10 cellular contexts compared by ENCODE assay signal in genomic region chr9:38038307-38039089, GRCh38. TPM values are rescaled to one million over a fixed set of nuclear protein-coding genes. Genes with fewer than 3 reads are reported as not detected.
DNase-seq lines count a peak whose midpoint lies in the region; ATAC-seq and TF ChIP-seq lines count a peak whose summit lies in the region.
"Had no signal": no experiment of that assay in that cellular context is flagged by ENCODE, and none has a peak within 500 bp of the region (broad histone marks: within the 10 kb centered on the region; RNA-seq: fewer than 3 reads in every experiment).

No MANE protein-coding gene starts in this region.

- 0 out of 4 replicates have a peak, but pooled peaks of 1 of the 2 experiments have one; percentile 14 for TF ChIP-seq EP300 in SK-N-SH (IDR thresholded peaks at IDR 0.05; ENCODE audit: borderline replicate concordance in 1 of 2, low read depth in 1 of 2, low read length in 1 of 2)

- H3K79me2 ChIP-seq in HCT116 (ENCODE audit: insufficient read depth, low read length): peaks cover 96% of the 10 kb centered on the region
- peaks cover 99% of the 10 kb centered on the region for H3K79me2 ChIP-seq in SK-N-SH (ENCODE audit: insufficient read depth)

- TF ChIP-seq CTCF in HCT116 (IDR thresholded peaks at IDR 0.05 in 2 of 3, conservative IDR thresholded peaks at IDR 0.05 in 1 of 3; ENCODE audit: borderline replicate concordance in 1 of 3, insufficient read depth in 1 of 3, low read depth in 2 of 3, low read length in 2 of 3) (no peak), SK-N-SH (IDR thresholded peaks at IDR 0.05) (no peak), heart right ventricle (IDR thresholded peaks at IDR 0.05) (no peak)

- H4K20me1 ChIP-seq in HCT116 (ENCODE audit: insufficient read depth) (no peaks in the 10 kb centered on the region), SK-N-SH (ENCODE audit: insufficient read depth) (0 out of 2 replicates have a peak, but pooled peaks cover 6% of the 10 kb centered on the region)

- H3K9ac ChIP-seq in HCT116 (ENCODE audit: low read length) (peak overlapping the region; percentile 43; the same call in 1 of the 2 replicates), SK-N-SH (peak overlapping the region; percentile 66)

- H3K36me3 Mint-ChIP-seq in stimulated activated naive B cell treated with anti-CD40 and anti-IgM and Interleukin-4, amounts not matched to agents 10 μg/mL and 1 μg/mL and 100 μg/mL, for 72 hours: no peaks in the 10 kb centered on the region
- H3K36me3 Mint-ChIP-seq in T-helper 2 cell treated with Interferon-gamma antibody and Interleukin-4, amounts not matched to agents 5 μg/mL and 100 μg/mL, for 36 hours (ENCODE audit: low read depth): no peaks in the 10 kb centered on the region

- no peak for TF ChIP-seq POLR2A in HCT116 (IDR thresholded peaks at IDR 0.05; ENCODE audit: borderline replicate concordance, extremely low read depth, insufficient read depth, insufficient read length)

- H3K27ac ChIP-seq in HCT116 (ENCODE audit: low read depth, low read length): peak overlapping the region; percentile 50
- H3K27ac ChIP-seq in SK-N-SH (ENCODE audit: low read depth in 2 of 2, low read length in 1 of 2): peak overlapping the region; percentile 88 to 97
- peak overlapping the region; percentile 23 to 79 (median 64) for H3K27ac ChIP-seq in heart right ventricle
- H3K27ac ChIP-seq in aorta (ENCODE audit: low read depth in 1 of 2, low read length in 2 of 2): no peak overlapping the region

- H3K27ac Mint-ChIP-seq in stimulated activated naive B cell treated with anti-CD40 and anti-IgM and Interleukin-4, amounts not matched to agents 10 μg/mL and 1 μg/mL and 100 μg/mL, for 72 hours: peak overlapping the region; percentile 53
- H3K27ac Mint-ChIP-seq in T-helper 2 cell treated with Interferon-gamma antibody and Interleukin-4, amounts not matched to agents 5 μg/mL and 100 μg/mL, for 36 hours: no peak overlapping the region

- H3K27me3 ChIP-seq in HCT116 (ENCODE audit: insufficient read depth, low read length) (no peaks in the 10 kb centered on the region), SK-N-SH (ENCODE audit: insufficient read depth) (no peaks in the 10 kb centered on the region), heart right ventricle (no peaks in the 10 kb centered on the region), aorta (ENCODE audit: control insufficient read depth in 1 of 2, insufficient read depth in 2 of 2, low read length in 1 of 2) (no peaks in the 10 kb centered on the region)

- H3K9me3 ChIP-seq in HCT116 (ENCODE audit: control insufficient read depth in 1 of 2, insufficient read depth in 1 of 2, low read depth in 1 of 2, low read length in 2 of 2): no peaks in the 10 kb centered on the region
- H3K9me3 ChIP-seq in SK-N-SH: no peaks in the 10 kb centered on the region
- no peaks in the 10 kb centered on the region for H3K9me3 ChIP-seq in heart right ventricle
- H3K9me3 ChIP-seq in aorta (ENCODE audit: control insufficient read depth, low read length): no peaks in the 10 kb centered on the region
- H3K9me3 ChIP-seq: thoracic aorta had no signal

- no peak for DNase-seq in HCT116 (ENCODE audit: low read depth, low spot score)
- peak; percentile 80 for DNase-seq in SK-N-SH
- DNase-seq in heart right ventricle: peak in 1 of 2 donors; percentile 46
- DNase-seq in stimulated activated naive B cell treated with anti-CD40 and anti-IgM and Interleukin-4, amounts not matched to agents 10 μg/mL and 1 μg/mL and 100 μg/mL, for 72 hours: peak; percentile 2
- DNase-seq in ecto neural progenitor cell (ENCODE audit: low spot score): no peak
- no peak for DNase-seq in T-helper 2 cell treated with Interferon-gamma antibody and Interleukin-4, amounts not matched to agents 5 μg/mL and 100 μg/mL, for 36 hours (ENCODE audit: low spot score)
- no peak for DNase-seq in aorta
- DNase-seq: NCI-H1930 had no signal

- POLR2A ChIA-PET in HCT116 (lab: Charles Lee): no interaction called here
- POLR2A ChIA-PET in SK-N-SH (lab: Yijun Ruan, JAX): interaction anchor here (0.8 kb wide), 1 partner anchor 21 kb away, joined by 3 read pairs; no protein-coding TSS in a partner anchor

- H3K9me2 ChIP-seq in HCT116 (ENCODE audit: insufficient read depth): no peaks in the 10 kb centered on the region
- H3K9me2 ChIP-seq in SK-N-SH: no peaks in the 10 kb centered on the region

- WGBS in SK-N-SH (ENCODE audit: low lambda C conversion rate): 24% methylated on average over 13 of the region's 15 CpGs
- 32 to 36% methylated on average over 15 of the region's 15 CpGs for WGBS in heart right ventricle, 2 donors
- 28 to 38% methylated on average over 15 of the region's 15 CpGs for WGBS in aorta, 2 donors

- H3K4me1 Mint-ChIP-seq in stimulated activated naive B cell treated with anti-CD40 and anti-IgM and Interleukin-4, amounts not matched to agents 10 μg/mL and 1 μg/mL and 100 μg/mL, for 72 hours: peaks cover 12 to 18% of the 10 kb centered on the region in 2 donors
- H3K4me1 Mint-ChIP-seq in T-helper 2 cell treated with Interferon-gamma antibody and Interleukin-4, amounts not matched to agents 5 μg/mL and 100 μg/mL, for 36 hours (ENCODE audit: low read depth): no peaks in the 10 kb centered on the region

- RAD21 ChIA-PET in HCT116 (lab: Charles Lee; ENCODE audit: low non-redundant PET in 1 of 2, low total read pairs in 2 of 2, uncharacterized antibody in 2 of 2, unreplicated experiment in 2 of 2): no interaction called here

- peaks cover 39% of the 10 kb centered on the region for H3F3A ChIP-seq in SK-N-SH (replicated peaks; ENCODE audit: insufficient read depth)

- no peak for TF ChIP-seq RAD21 in HCT116 (IDR thresholded peaks at IDR 0.05; ENCODE audit: low read depth)
- no peak for TF ChIP-seq RAD21 in SK-N-SH (IDR thresholded peaks at IDR 0.05; ENCODE audit: low read length)

- peak overlapping the region; percentile 73 for H3K4me2 ChIP-seq in HCT116 (ENCODE audit: low read length)
- H3K4me2 ChIP-seq in SK-N-SH: peak overlapping the region; percentile 71

- H3K27me3 Mint-ChIP-seq in stimulated activated naive B cell treated with anti-CD40 and anti-IgM and Interleukin-4, amounts not matched to agents 10 μg/mL and 1 μg/mL and 100 μg/mL, for 72 hours: peaks cover 8 to 31% of the 10 kb centered on the region in 2 donors
- H3K27me3 Mint-ChIP-seq in T-helper 2 cell treated with Interferon-gamma antibody and Interleukin-4, amounts not matched to agents 5 μg/mL and 100 μg/mL, for 36 hours (ENCODE audit: low read depth): no peaks in the 10 kb centered on the region

- ATAC-seq in HCT116: no peak
- ATAC-seq in heart right ventricle: peak in 7 of 8 donors; percentile 25 to 66 (median 50)
- ATAC-seq in stimulated activated naive B cell treated with anti-CD40 and anti-IgM and Interleukin-4, amounts not matched to agents 10 μg/mL and 1 μg/mL and 100 μg/mL, for 72 hours (replicated peaks): peak; percentile 94 to 96
- ATAC-seq in aorta (ENCODE audit: low FRiP score): no peak
- no peak for ATAC-seq in GM21528 (IDR thresholded peaks at IDR 0.05; ENCODE audit: low FRiP score, unreplicated experiment)

- intact Hi-C loops in HCT116 (cut with micrococcal nuclease): loop anchor here (5.0 kb wide), 1 partner anchor 86 kb away; no protein-coding TSS in a partner anchor
- intact Hi-C loops in heart right ventricle (cut with DNase I): no loop called here
- intact Hi-C loops in aorta (cut with DNase I): no loop called here

- no peak overlapping the region for H2AFZ ChIP-seq in HCT116 (ENCODE audit: low read depth, low read length, poor library complexity, severe bottlenecking)
- H2AFZ ChIP-seq in SK-N-SH (ENCODE audit: low read depth): peak overlapping the region; percentile 38; the same call in 1 of the 2 replicates

- BruUV-seq in HCT116 (replicated peaks; lab: Mats Ljungman, UMichigan): no TSS peak

- no peaks in the 10 kb centered on the region for H3K9me3 Mint-ChIP-seq in stimulated activated naive B cell treated with anti-CD40 and anti-IgM and Interleukin-4, amounts not matched to agents 10 μg/mL and 1 μg/mL and 100 μg/mL, for 72 hours
- no peaks in the 10 kb centered on the region for H3K9me3 Mint-ChIP-seq in T-helper 2 cell treated with Interferon-gamma antibody and Interleukin-4, amounts not matched to agents 5 μg/mL and 100 μg/mL, for 36 hours

- peaks cover 53 to 94% of the 10 kb centered on the region in 2 experiments for H3K4me1 ChIP-seq in HCT116 (ENCODE audit: control insufficient read depth in 1 of 2, insufficient read depth in 2 of 2, low read length in 2 of 2)
- H3K4me1 ChIP-seq in SK-N-SH (ENCODE audit: control insufficient read depth in 1 of 2, insufficient read depth in 2 of 2, low read depth in 1 of 2, low read length in 1 of 2): peaks cover 60 to 71% of the 10 kb centered on the region in 2 experiments
- peaks cover 38 to 89% (median 68%) of the 10 kb centered on the region in 9 donors for H3K4me1 ChIP-seq in heart right ventricle
- peaks cover 3 to 5% of the 10 kb centered on the region in 2 donors for H3K4me1 ChIP-seq in aorta (ENCODE audit: control insufficient read depth in 1 of 2, insufficient read depth in 2 of 2, low read length in 2 of 2)

- CTCF ChIA-PET in HCT116 (lab: Charles Lee): no interaction called here
- CTCF ChIA-PET in SK-N-SH (lab: Yijun Ruan, JAX): interaction anchor here (0.7 to 1.7 kb wide), 7 partner anchors 13 to 325 kb away, joined by 3 to 7 read pairs (median 3); no protein-coding TSS in a partner anchor

- no peak overlapping the region for H3K4me3 Mint-ChIP-seq in stimulated activated naive B cell treated with anti-CD40 and anti-IgM and Interleukin-4, amounts not matched to agents 10 μg/mL and 1 μg/mL and 100 μg/mL, for 72 hours
- no peak overlapping the region for H3K4me3 Mint-ChIP-seq in T-helper 2 cell treated with Interferon-gamma antibody and Interleukin-4, amounts not matched to agents 5 μg/mL and 100 μg/mL, for 36 hours

- H3K36me3 ChIP-seq in HCT116 (ENCODE audit: control insufficient read depth in 1 of 2, insufficient read depth in 2 of 2, low read length in 2 of 2): no peaks in the 10 kb centered on the region
- H3K36me3 ChIP-seq in SK-N-SH (replicated peaks in 1 of 2; ENCODE audit: control insufficient read depth in 1 of 2, insufficient read depth in 2 of 2, low read length in 1 of 2): no peaks in the 10 kb centered on the region
- H3K36me3 ChIP-seq in heart right ventricle: no peaks in the 10 kb centered on the region
- H3K36me3 ChIP-seq in aorta (ENCODE audit: control insufficient read depth in 1 of 2, insufficient read depth in 2 of 2, low read length in 1 of 2): no peaks in the 10 kb centered on the region
- H3K36me3 ChIP-seq: thoracic aorta had no signal

- no peak overlapping the region for H3K4me3 ChIP-seq in HCT116 (replicated peaks in 1 of 2; ENCODE audit: low read depth in 1 of 2, low read length in 2 of 2)
- H3K4me3 ChIP-seq in SK-N-SH (ENCODE audit: low read depth in 2 of 2, low read length in 1 of 2): no peak overlapping the region; a peak in 1 of 4 replicates
- H3K4me3 ChIP-seq in heart right ventricle: peak overlapping the region in 1 of 10 donors; percentile 1
- no peak overlapping the region for H3K4me3 ChIP-seq in aorta (ENCODE audit: low read length in 2 of 2)
- H3K4me3 ChIP-seq: thoracic aorta had no signal

RNA-seq across cellular contexts. Expression of gene SHB, which starts 30.5 kb away (rescaled TPM):
- total RNA-seq in HCT116 (2021; ENCODE audit: unreplicated experiment): 28.7 TPM
- 27.3 and 30.7 TPM in 2 replicates for polyA plus RNA-seq in HCT116 (2012)
- 20.5 and 26.0 TPM in 2 replicates for polyA plus RNA-seq in SK-N-SH (2012; rRNA removed)
- 14.2 and 18.7 TPM in 2 replicates for polyA plus RNA-seq in SK-N-SH (2012; cell fraction: cytosol; rRNA removed)
- polyA plus RNA-seq in SK-N-SH (2012; cell fraction: nucleus; rRNA removed): 21.7 and 22.0 TPM in 2 replicates
- 10 to 100 TPM; 13.9 to 26.6 (median 18.0) TPM for total RNA-seq in heart right ventricle
- polyA plus RNA-seq in heart right ventricle: 10 to 100 TPM in 1 of 2 donors, 1 to 10 TPM in 1; 5.7 to 19.2 TPM
- 10 to 100 TPM; 28.7 to 29.3 TPM for total RNA-seq in aorta
- polyA plus RNA-seq in aorta: 1 to 10 TPM; 3.5 to 5.7 TPM

Comparison
In these comparisons a context has a peak if more than half of its experiments do, and no peak if none do; other contexts are left out.
1. ATAC-seq: peak in heart right ventricle (7 of 8) and stimulated activated naive B cell treated with anti-CD40 and anti-IgM and Interleukin-4, amounts not matched to agents 10 μg/mL and 1 μg/mL and 100 μg/mL, for 72 hours (2 of 2); none in HCT116 (single experiment), aorta (single experiment) and GM21528 (single experiment).
2. DNase-seq: peak in SK-N-SH (single experiment) and stimulated activated naive B cell treated with anti-CD40 and anti-IgM and Interleukin-4, amounts not matched to agents 10 μg/mL and 1 μg/mL and 100 μg/mL, for 72 hours (single experiment); none in HCT116 (single experiment), ecto neural progenitor cell (single experiment), T-helper 2 cell treated with Interferon-gamma antibody and Interleukin-4, amounts not matched to agents 5 μg/mL and 100 μg/mL, for 36 hours (single experiment) and aorta (0 of 2).
3. H3K27ac ChIP-seq: peak in HCT116 (single experiment), SK-N-SH (2 of 2) and heart right ventricle (10 of 10); none in aorta (0 of 2).
4. Of the 11 proteins assayed by ChIP-seq in both SK-N-SH and HCT116: peak only in SK-N-SH: JUND; only in HCT116: none; in both: none; in neither: 10.